In the genomic region with DNA sequence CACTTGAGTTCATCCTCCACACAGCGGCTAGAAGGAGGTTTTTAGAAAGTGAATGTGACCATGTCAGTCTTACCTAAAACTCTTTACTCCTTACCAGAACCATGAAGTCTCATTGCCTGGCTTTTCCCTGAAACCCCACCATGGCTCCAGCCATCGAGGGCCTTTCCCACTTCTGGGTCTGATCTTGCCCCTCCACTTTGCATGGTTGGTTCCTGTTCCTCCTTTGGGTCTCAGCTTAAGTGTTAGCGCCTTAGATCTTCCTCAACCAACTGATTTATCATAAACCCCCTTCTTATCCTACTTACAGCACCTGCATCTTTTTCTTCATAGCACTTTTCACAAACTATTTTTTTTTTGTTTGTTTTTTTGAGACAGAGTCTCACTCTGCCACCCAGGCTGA, we compare ENCODE assay signal across 30 cellular contexts.
"Had no signal": no experiment of that assay in that cellular context is flagged by ENCODE, and none has a peak within 500 bp of the region (broad histone marks: within the 10 kb centered on the region; RNA-seq: fewer than 3 reads in every experiment).

No MANE protein-coding gene starts in this region.

- H3K4me3 Mint-ChIP-seq: activated naive CD4-positive, alpha-beta T cell treated with anti-CD3 and anti-CD28 coated beads for 36 hours; activated naive CD8-positive, alpha-beta T cell treated with anti-CD3 and anti-CD28 coated beads for 36 hours; activated T-cell treated with anti-CD3 and anti-CD28 coated beads, Interleukin-2, amount 50 U/mL, for 72 hours; effector memory CD8-positive, alpha-beta T cell; naive thymus-derived CD8-positive, alpha-beta T cell; T-helper 2 cell treated with Interferon-gamma antibody and Interleukin-4, amounts not matched to agents 5 μg/mL and 100 μg/mL, for 36 hours had no signal

- H3K9me3 ChIP-seq: adrenal gland, body of pancreas, gastrocnemius medialis, right atrium auricular region, thoracic aorta had no signal

- H2AFZ ChIP-seq: hepatocyte had no signal

- H3K79me2 ChIP-seq: hepatocyte had no signal

- H3K27ac Mint-ChIP-seq: activated naive CD4-positive, alpha-beta T cell treated with anti-CD3 and anti-CD28 coated beads for 36 hours; activated naive CD8-positive, alpha-beta T cell treated with anti-CD3 and anti-CD28 coated beads for 36 hours; activated T-cell treated with anti-CD3 and anti-CD28 coated beads, Interleukin-2, amount 50 U/mL, for 72 hours; effector memory CD8-positive, alpha-beta T cell; T-helper 2 cell treated with Interferon-gamma antibody and Interleukin-4, amounts not matched to agents 5 μg/mL and 100 μg/mL, for 36 hours had no signal

- H3K27ac ChIP-seq: adrenal gland, body of pancreas, coronary artery, gastrocnemius medialis, hepatocyte, right atrium auricular region, thoracic aorta had no signal

- H3K9me3 Mint-ChIP-seq: activated naive CD4-positive, alpha-beta T cell treated with anti-CD3 and anti-CD28 coated beads for 36 hours; activated naive CD8-positive, alpha-beta T cell treated with anti-CD3 and anti-CD28 coated beads for 36 hours; effector memory CD8-positive, alpha-beta T cell; T-helper 2 cell treated with Interferon-gamma antibody and Interleukin-4, amounts not matched to agents 5 μg/mL and 100 μg/mL, for 36 hours had no signal

- H3K27me3 ChIP-seq: adrenal gland, body of pancreas, gastrocnemius medialis, hepatocyte, right atrium auricular region had no signal

- H3K27me3 Mint-ChIP-seq: activated naive CD8-positive, alpha-beta T cell treated with anti-CD3 and anti-CD28 coated beads for 36 hours; effector memory CD8-positive, alpha-beta T cell; naive thymus-derived CD8-positive, alpha-beta T cell had no signal

- DNase-seq: activated CD4-positive, alpha-beta T cell treated with anti-CD3 and anti-CD28 coated beads for 4 hours; activated CD4-positive, alpha-beta T cell treated with anti-CD3 and anti-CD28 coated beads, Interleukin-2, amount 50 U/mL, for 4 hours; activated effector memory CD4-positive, alpha-beta T cell treated with anti-CD3 and anti-CD28 coated beads, Interleukin-2, amount 50 U/mL, for 16 hours; activated naive CD4-positive, alpha-beta T cell treated with anti-CD3 and anti-CD28 coated beads for 36 hours; activated naive CD8-positive, alpha-beta T cell treated with anti-CD3 and anti-CD28 coated beads for 36 hours; activated T-cell treated with anti-CD3 and anti-CD28 coated beads for 4 hours; activated T-cell treated with anti-CD3 and anti-CD28 coated beads, Interleukin-2, amount 50 U/mL, for 72 hours; adrenal gland; aorta; body of pancreas; cerebellar nuclear complex; effector memory CD8-positive, alpha-beta T cell; erythroblast; gastrocnemius medialis; islet precursor cell; midbrain; naive thymus-derived CD8-positive, alpha-beta T cell; stimulated activated CD4-positive, alpha-beta T cell treated with anti-CD3 and anti-CD28 coated beads, Interleukin-1b, Interleukin-23, amount 100 ng/mL, for 48 hours; stimulated activated CD4-positive, alpha-beta T cell treated with anti-CD3 and anti-CD28 coated beads, Interleukin-4, amount 100 ng/mL, for 4 hours; stimulated activated CD8-positive, alpha-beta memory T cell treated with anti-CD3 and anti-CD28 coated beads, Interleukin-4, amount 100 ng/mL, for 48 hours; stimulated activated naive CD4-positive, alpha-beta T cell; T-helper 1 cell; trophoblast cell had no signal

- H3K4me1 ChIP-seq: adrenal gland, body of pancreas, gastrocnemius medialis, right atrium auricular region had no signal

- FAIRE-seq: urothelium cell line had no signal

- H3K36me3 Mint-ChIP-seq: activated naive CD8-positive, alpha-beta T cell treated with anti-CD3 and anti-CD28 coated beads for 36 hours; naive thymus-derived CD8-positive, alpha-beta T cell had no signal

- H3K4me3 ChIP-seq: adrenal gland, body of pancreas, coronary artery, gastrocnemius medialis, hepatocyte, right atrium auricular region, smooth muscle cell, thoracic aorta had no signal

- ATAC-seq: activated T-cell treated with anti-CD3 and anti-CD28 coated beads, Interleukin-2, amount 50 U/mL, for 72 hours; body of pancreas; effector memory CD8-positive, alpha-beta T cell; gastrocnemius medialis; naive thymus-derived CD8-positive, alpha-beta T cell had no signal

- H3K36me3 ChIP-seq: adrenal gland, gastrocnemius medialis, right atrium auricular region, thoracic aorta had no signal

- H3K4me2 ChIP-seq: hepatocyte, smooth muscle cell had no signal
